Comparison of ENCODE assay signal across 10 cellular contexts in the genomic region with DNA sequence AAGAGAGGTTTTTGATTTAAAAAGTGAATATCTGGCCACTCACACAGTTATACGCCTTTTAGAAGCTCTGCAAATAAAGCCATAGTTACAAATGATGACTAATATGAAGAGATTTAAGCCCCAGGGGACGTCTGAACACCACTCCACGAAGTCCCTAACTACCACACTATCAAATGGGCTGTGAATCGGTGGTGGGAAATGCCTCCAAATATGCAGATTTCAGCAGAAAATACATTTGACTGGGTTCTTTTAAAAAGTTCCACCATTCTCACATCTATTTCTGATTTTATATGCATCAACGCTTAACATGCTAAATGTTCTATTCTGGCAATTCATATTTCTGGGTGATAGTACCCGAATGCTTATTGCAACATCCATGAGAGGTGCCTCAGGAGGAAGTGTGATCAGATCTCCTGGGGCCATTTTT. TPM values are rescaled to one million over a fixed set of nuclear protein-coding genes. Genes with fewer than 3 reads are reported as not detected.
A peak's percentile ranks its signal among the peaks of the same experiment; 100 is the strongest.
DNase-seq lines count a peak whose midpoint lies in the region; ATAC-seq and TF ChIP-seq lines count a peak whose summit lies in the region.
"Had no signal": no experiment of that assay in that cellular context is flagged by ENCODE, and none has a peak within 500 bp of the region (broad histone marks: within the 10 kb centered on the region; RNA-seq: fewer than 3 reads in every experiment).

No MANE protein-coding gene starts in this region.

- TF ChIP-seq CTCF in Calu3 (IDR thresholded peaks at IDR 0.05; ENCODE audit: unreplicated experiment): no peak

- BruUV-seq in Calu3 (replicated peaks; lab: Mats Ljungman, UMichigan): no TSS peak

- H3K4me3 Mint-ChIP-seq in activated CD4-positive, alpha-beta memory T cell treated with anti-CD3 and anti-CD28 coated beads, Interleukin-2, amount 10 ng/mL, durations not matched to agents 7 days and 5 days: no peak overlapping the region
- H3K4me3 Mint-ChIP-seq in Calu3 (ENCODE audit: low read depth, unreplicated experiment): no peak overlapping the region
- H3K4me3 Mint-ChIP-seq: activated CD4-positive, alpha-beta T cell treated with anti-CD3 and anti-CD28 coated beads for 36 hours had no signal

- intact Hi-C loops in Calu3 (cut with micrococcal nuclease; ENCODE audit: unreplicated experiment): no loop called here

- H3K27ac Mint-ChIP-seq in activated CD4-positive, alpha-beta memory T cell treated with anti-CD3 and anti-CD28 coated beads, Interleukin-2, amount 10 ng/mL, durations not matched to agents 7 days and 5 days: no peak overlapping the region
- H3K27ac Mint-ChIP-seq in Calu3 (ENCODE audit: unreplicated experiment): no peak overlapping the region
- H3K27ac Mint-ChIP-seq: activated CD4-positive, alpha-beta T cell treated with anti-CD3 and anti-CD28 coated beads for 36 hours had no signal

- no peaks in the 10 kb centered on the region for H3K4me1 Mint-ChIP-seq in activated CD4-positive, alpha-beta memory T cell treated with anti-CD3 and anti-CD28 coated beads, Interleukin-2, amount 10 ng/mL, durations not matched to agents 7 days and 5 days
- H3K4me1 Mint-ChIP-seq in Calu3 (ENCODE audit: low read depth, unreplicated experiment): peaks cover 13% of the 10 kb centered on the region
- H3K4me1 Mint-ChIP-seq: activated CD4-positive, alpha-beta T cell treated with anti-CD3 and anti-CD28 coated beads for 36 hours had no signal

- DNase-seq in A172 (ENCODE audit: low spot score) (peak; percentile 45), LHCN-M2 (ENCODE audit: low read depth) (peak; percentile 75), Calu3 (no peak), DMS53 treated with DMSO at 0.1 percent for 48 hours (lab: John Stamatoyannopoulos, UW; ENCODE audit: unreplicated experiment) (no peak), SW 1271 (lab: John Stamatoyannopoulos, UW) (no peak)
- DNase-seq in activated CD4-positive, alpha-beta memory T cell treated with anti-CD3 and anti-CD28 coated beads, Interleukin-2, amount 10 ng/mL, durations not matched to agents 7 days and 5 days: no peak
- DNase-seq: activated CD4-positive, alpha-beta T cell treated with anti-CD3 and anti-CD28 coated beads for 36 hours; stimulated activated CD4-positive, alpha-beta T cell treated with anti-CD3 and anti-CD28 coated beads, Interleukin-15, amount 100 ng/mL, for 24 hours had no signal

- H3K36me3 Mint-ChIP-seq in activated CD4-positive, alpha-beta memory T cell treated with anti-CD3 and anti-CD28 coated beads, Interleukin-2, amount 10 ng/mL, durations not matched to agents 7 days and 5 days (ENCODE audit: low read depth): no peaks in the 10 kb centered on the region
- H3K36me3 Mint-ChIP-seq in Calu3 (ENCODE audit: insufficient read depth, unreplicated experiment): no peaks in the 10 kb centered on the region

- no peaks in the 10 kb centered on the region for H3K9me3 Mint-ChIP-seq in activated CD4-positive, alpha-beta memory T cell treated with anti-CD3 and anti-CD28 coated beads, Interleukin-2, amount 10 ng/mL, durations not matched to agents 7 days and 5 days
- peaks cover 4% of the 10 kb centered on the region for H3K9me3 Mint-ChIP-seq in Calu3 (ENCODE audit: low read depth, unreplicated experiment)

- CTCF ChIA-PET in activated CD4-positive, alpha-beta memory T cell treated with anti-CD3 and anti-CD28 coated beads, Interleukin-2, amount 10 ng/mL, durations not matched to agents 7 days and 5 days (lab: Charles Lee): no interaction called here
- CTCF ChIA-PET in Calu3 (lab: Charles Lee): no interaction called here

- POLR2A ChIA-PET in activated CD4-positive, alpha-beta memory T cell treated with anti-CD3 and anti-CD28 coated beads, Interleukin-2, amount 10 ng/mL, durations not matched to agents 7 days and 5 days (lab: Charles Lee): no interaction called here

- ATAC-seq in GM19035 (IDR thresholded peaks at IDR 0.05; ENCODE audit: unreplicated experiment) (peak; percentile 55), HG02840 (IDR thresholded peaks at IDR 0.05; ENCODE audit: low FRiP score, unreplicated experiment) (peak; percentile 55)
- ATAC-seq: activated CD4-positive, alpha-beta T cell treated with anti-CD3 and anti-CD28 coated beads for 36 hours had no signal

- H3K27me3 Mint-ChIP-seq in activated CD4-positive, alpha-beta memory T cell treated with anti-CD3 and anti-CD28 coated beads, Interleukin-2, amount 10 ng/mL, durations not matched to agents 7 days and 5 days: peaks cover 1% of the 10 kb centered on the region
- H3K27me3 Mint-ChIP-seq in Calu3 (ENCODE audit: unreplicated experiment): no peaks in the 10 kb centered on the region
- H3K27me3 Mint-ChIP-seq: activated CD4-positive, alpha-beta T cell treated with anti-CD3 and anti-CD28 coated beads for 36 hours had no signal

RNA-seq across cellular contexts. Expression of a gene that starts 22.5 kb away (rescaled TPM):
- 10.0 and 11.1 TPM in 2 replicates for total RNA-seq in A172 (2014; rRNA removed; shearing (Covaris generic))
- total RNA-seq in LHCN-M2 (2014; rRNA removed) (7.5 and 9.1 TPM in 2 replicates), Calu3 (2022) (1.2 and 2.1 TPM in 2 replicates)
- polyA plus RNA-seq in LHCN-M2 (2012): 5.2 TPM
- 1 to 10 TPM; 1.8 to 2.5 TPM for total RNA-seq in activated CD4-positive, alpha-beta memory T cell treated with anti-CD3 and anti-CD28 coated beads, Interleukin-2, amount 10 ng/mL, durations not matched to agents 7 days and 5 days

RNA-seq across cellular contexts. Expression of a gene that starts 35.2 kb away (rescaled TPM):
- total RNA-seq in A172 (2014; rRNA removed; shearing (Covaris generic)): 21.1 and 21.3 TPM in 2 replicates
- total RNA-seq in LHCN-M2 (2014; rRNA removed) (19.6 and 22.1 TPM in 2 replicates), Calu3 (2022) (42.8 and 45.9 TPM in 2 replicates)
- polyA plus RNA-seq in LHCN-M2 (2012): 6.4 TPM
- total RNA-seq in activated CD4-positive, alpha-beta memory T cell treated with anti-CD3 and anti-CD28 coated beads, Interleukin-2, amount 10 ng/mL, durations not matched to agents 7 days and 5 days: 10 to 100 TPM; 16.8 to 17.0 TPM

RNA-seq across cellular contexts. Expression of a gene that starts 46.1 kb away (rescaled TPM):
- total RNA-seq in A172 (2014; rRNA removed; shearing (Covaris generic)): 147 and 165 TPM in 2 replicates
- total RNA-seq in LHCN-M2 (2014; rRNA removed) (111 and 115 TPM in 2 replicates), Calu3 (2022) (121 and 137 TPM in 2 replicates)
- 28.3 TPM for polyA plus RNA-seq in LHCN-M2 (2012)
- total RNA-seq in activated CD4-positive, alpha-beta memory T cell treated with anti-CD3 and anti-CD28 coated beads, Interleukin-2, amount 10 ng/mL, durations not matched to agents 7 days and 5 days: 10 to 100 TPM; 52.7 to 55.6 TPM

Comparison
In these comparisons a context has a peak if more than half of its experiments do, and no peak if none do; other contexts are left out.
1. DNase-seq: peak in A172 (single experiment) and LHCN-M2 (single experiment); none in activated CD4-positive, alpha-beta memory T cell treated with anti-CD3 and anti-CD28 coated beads, Interleukin-2, amount 10 ng/mL, durations not matched to agents 7 days and 5 days (single experiment), Calu3 (single experiment), DMS53 treated with DMSO at 0.1 percent for 48 hours (single experiment) and SW 1271 (0 of 2).